Comparison of ENCODE assay signal across 13 cellular contexts in genomic region chr16:78291642-78292041, GRCh38.
"Had no signal": no experiment of that assay in that cellular context is flagged by ENCODE, and none has a peak within 500 bp of the region (broad histone marks: within the 10 kb centered on the region; RNA-seq: fewer than 3 reads in every experiment).

No MANE protein-coding gene starts in this region.

- H3K9me3 ChIP-seq: gastroesophageal sphincter, lower lobe of right lung, mucosa of descending colon, upper lobe of left lung had no signal

- DNase-seq: activated CD4-positive, alpha-beta T cell treated with anti-CD3 and anti-CD28 coated beads for 1 hour; activated CD4-positive, alpha-beta T cell treated with anti-CD3 and anti-CD28 coated beads, Interleukin-2, amount 50 U/mL, for 48 hours; activated gamma-delta T cell treated with Interleukin-2 at 50 U/mL for 16 hours; activated naive CD8-positive, alpha-beta T cell treated with anti-CD3 and anti-CD28 coated beads, Interleukin-2, amount 10 ng/mL, durations not matched to agents 7 days and 5 days; activated T-cell treated with anti-CD3 and anti-CD28 coated beads, Interleukin-2, amount 50 U/mL, for 48 hours; effector CD8-positive, alpha-beta T cell; lower lobe of right lung; natural killer cell; stimulated activated CD4-positive, alpha-beta T cell treated with anti-CD3 and anti-CD28 coated beads, Interleukin-4, amount 100 ng/mL, for 4 hours; T-helper 9 cell; upper lobe of left lung had no signal

- H3K27me3 ChIP-seq: gastroesophageal sphincter, upper lobe of left lung had no signal

- H3K4me3 ChIP-seq: gastroesophageal sphincter, lower lobe of right lung, mucosa of descending colon, upper lobe of left lung had no signal

- H3K36me3 ChIP-seq: gastroesophageal sphincter, lower lobe of right lung, upper lobe of left lung had no signal

- H3K27ac ChIP-seq: gastroesophageal sphincter, lower lobe of right lung, upper lobe of left lung had no signal
